Comparison of ENCODE assay signal across 8 cellular contexts in the genomic region with DNA sequence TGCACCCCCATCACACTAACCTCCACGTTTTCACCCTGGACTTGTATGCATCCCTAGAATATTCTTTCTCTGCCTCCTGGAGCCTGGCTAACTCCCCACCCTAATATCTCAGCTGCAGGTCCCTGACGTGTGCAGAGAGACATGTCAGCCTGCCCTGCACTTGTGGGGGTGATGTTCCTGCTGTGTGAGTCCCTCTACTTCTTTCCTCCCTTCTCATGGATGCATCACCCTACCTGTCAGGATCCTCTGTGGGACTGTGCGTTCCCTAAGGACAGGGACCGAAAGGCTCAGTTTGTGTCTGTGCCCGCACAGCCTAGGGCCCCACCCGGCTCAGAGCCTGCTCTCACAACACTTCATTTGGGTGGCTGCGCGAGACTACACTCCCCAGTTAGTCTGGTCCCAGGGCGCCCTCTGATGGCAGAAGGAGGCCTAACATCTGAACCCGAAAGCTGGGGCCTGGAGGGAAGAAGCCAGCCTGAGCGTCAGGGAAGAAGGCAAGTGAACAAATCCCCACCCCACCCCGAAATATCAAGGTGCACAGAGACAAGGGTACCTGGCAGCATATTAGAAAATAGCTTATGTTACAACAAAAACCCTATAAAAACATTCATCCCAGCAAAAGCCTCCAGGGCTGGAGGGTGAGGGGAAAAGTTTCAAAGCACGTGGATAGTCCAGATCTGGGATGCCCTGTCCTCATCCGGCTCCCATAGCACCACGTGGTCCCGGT. TPM values are rescaled to one million over a fixed set of nuclear protein-coding genes. Genes with fewer than 3 reads are reported as not detected.
DNase-seq lines count a peak whose midpoint lies in the region; ATAC-seq and TF ChIP-seq lines count a peak whose summit lies in the region.

No MANE protein-coding gene starts in this region.

- DNase-seq in AML-193 (lab: John Stamatoyannopoulos, UW) (peak; percentile 68 to 73), GM19240 (ENCODE audit: insufficient read length, low spot score) (peak; percentile 79), MM.1S (peak; percentile 83), SK-N-MC (ENCODE audit: low read depth, low spot score) (peak; percentile 26), globus pallidus (ENCODE audit: low spot score) (peak; percentile 77), thoracic aorta (ENCODE audit: low spot score) (peak; percentile 89)
- DNase-seq in activated naive CD4-positive, alpha-beta T cell (lab: John Stamatoyannopoulos, UW), result peak; percentile 92 to 97 (median 94)

- no peaks in the 10 kb centered on the region for H4K20me1 ChIP-seq in MM.1S (ENCODE audit: insufficient read depth, low read length)

- H3K4me2 ChIP-seq in MM.1S (ENCODE audit: low read depth, low read length) (no peak overlapping the region), parathyroid adenoma (ENCODE audit: low read length) (no peak overlapping the region)

- H3K79me2 ChIP-seq in MM.1S (ENCODE audit: low read length) (no peaks in the 10 kb centered on the region), parathyroid adenoma (no peaks in the 10 kb centered on the region)

- H3K4me1 ChIP-seq in MM.1S (ENCODE audit: low read length) (peaks cover 12% of the 10 kb centered on the region), parathyroid adenoma (no peaks in the 10 kb centered on the region), thoracic aorta (ENCODE audit: control insufficient read depth in 1 of 2, low read depth in 2 of 2) (no peaks in the 10 kb centered on the region)

- H3F3A ChIP-seq in MM.1S (ENCODE audit: insufficient read depth, low read length), result no peaks in the 10 kb centered on the region

- ATAC-seq in thoracic aorta (ENCODE audit: insufficient number of reproducible peaks, low FRiP score, low read depth), result peak; percentile 82

- H2AFZ ChIP-seq in MM.1S (ENCODE audit: low read length) (peak overlapping the region; percentile 16; the same call in 1 of the 2 replicates), parathyroid adenoma (no peak overlapping the region)

- peak; percentile 94 for TF ChIP-seq CTCF in MM.1S (IDR thresholded peaks at IDR 0.05; ENCODE audit: low read length)
- peak; percentile 73 for TF ChIP-seq CTCF in parathyroid adenoma (IDR thresholded peaks at IDR 0.05)
- peak; percentile 75 for TF ChIP-seq CTCF in thoracic aorta (IDR thresholded peaks at IDR 0.05)

- H3K27me3 ChIP-seq in MM.1S (replicated peaks; ENCODE audit: insufficient read depth, low read length) (no peaks in the 10 kb centered on the region), parathyroid adenoma (ENCODE audit: control insufficient read depth, insufficient read depth, low read length) (no peaks in the 10 kb centered on the region), thoracic aorta (replicated peaks; ENCODE audit: insufficient read depth) (no peaks in the 10 kb centered on the region)

- no peaks in the 10 kb centered on the region for H3K36me3 ChIP-seq in MM.1S (replicated peaks; ENCODE audit: insufficient read depth, low read length)
- H3K36me3 ChIP-seq in SK-N-MC (ENCODE audit: insufficient read depth, low read length), result no peaks in the 10 kb centered on the region
- no peaks in the 10 kb centered on the region for H3K36me3 ChIP-seq in parathyroid adenoma (ENCODE audit: control insufficient read depth, insufficient read depth, low read length)
- H3K36me3 ChIP-seq in thoracic aorta, result no peaks in the 10 kb centered on the region

- H3K9me3 ChIP-seq in MM.1S (replicated peaks; ENCODE audit: insufficient read depth, low read length) (no peaks in the 10 kb centered on the region), SK-N-MC (ENCODE audit: low read depth, low read length) (no peaks in the 10 kb centered on the region), parathyroid adenoma (ENCODE audit: control insufficient read depth, low read length) (no peaks in the 10 kb centered on the region), thoracic aorta (no peaks in the 10 kb centered on the region)

- H3K27ac ChIP-seq in MM.1S (ENCODE audit: low read length) (no peak overlapping the region), SK-N-MC (no peak overlapping the region), parathyroid adenoma (no peak overlapping the region), thoracic aorta (no peak overlapping the region)

- H3K9me2 ChIP-seq in MM.1S (replicated peaks; ENCODE audit: insufficient read depth, low read length), result no peaks in the 10 kb centered on the region

- H3K4me3 ChIP-seq in MM.1S (ENCODE audit: low read length), result no peak overlapping the region
- no peak overlapping the region for H3K4me3 ChIP-seq in SK-N-MC
- no peak overlapping the region for H3K4me3 ChIP-seq in parathyroid adenoma (ENCODE audit: low read depth, low read length)
- H3K4me3 ChIP-seq in thoracic aorta, result no peak overlapping the region

- H3K9ac ChIP-seq in MM.1S (ENCODE audit: low read length) (no peak overlapping the region), SK-N-MC (ENCODE audit: insufficient read length) (no peak overlapping the region), parathyroid adenoma (no peak overlapping the region)

RNA-seq across cellular contexts. Expression of a gene that starts 3.7 kb away (rescaled TPM):
- total RNA-seq in thoracic aorta, result 1 to 10 TPM in 1 of 2 donors, not detected in 1; 2.7 TPM

RNA-seq across cellular contexts. Expression of a gene that starts 15.0 kb away (rescaled TPM):
- 10 to 100 TPM in 1 of 2 donors, 1 to 10 TPM in 1; 9.6 to 23.2 TPM for total RNA-seq in thoracic aorta

RNA-seq across cellular contexts. Expression of a gene that starts 32.5 kb away (rescaled TPM):
- total RNA-seq in thoracic aorta, result not detected

RNA-seq across cellular contexts. Expression of a gene that starts 41.6 kb away (rescaled TPM):
- 100 to 1,000 TPM in 1 of 2 donors, 10 to 100 TPM in 1; 79.2 to 137 TPM for total RNA-seq in thoracic aorta

RNA-seq across cellular contexts. Expression of a gene that starts 51.1 kb away (rescaled TPM):
- total RNA-seq in thoracic aorta, result not detected

Comparison
In these comparisons a context has a peak if more than half of its experiments do, and no peak if none do; other contexts are left out.
1. DNase-seq: peak in every context shown above with its lines; median percentile 94 in activated naive CD4-positive, alpha-beta T cell; 89 in thoracic aorta; 83 in MM.1S; 79 in GM19240; 77 in globus pallidus; 70 in AML-193; 26 in SK-N-MC.